Comparison of ENCODE assay signal across 12 cellular contexts in genomic region chr18:48826806-48827205, GRCh38.
DNase-seq lines count a peak whose midpoint lies in the region; ATAC-seq, FAIRE-seq and TF ChIP-seq lines count a peak whose summit lies in the region.
"Had no signal": no experiment of that assay in that cellular context is flagged by ENCODE, and none has a peak within 500 bp of the region (broad histone marks: within the 10 kb centered on the region; RNA-seq: fewer than 3 reads in every experiment).

No MANE protein-coding gene starts in this region.

- FAIRE-seq in H54 (lab: Jason Lieb, UNC) = no peak

- H3K4me3 Mint-ChIP-seq in activated CD8-positive, alpha-beta T cell treated with anti-CD3 and anti-CD28 coated beads, Interleukin-2, amount 10 ng/mL, durations not matched to agents 7 days and 5 days = no peak overlapping the region
- no peak overlapping the region for H3K4me3 Mint-ChIP-seq in activated CD8-positive, alpha-beta T cell treated with anti-CD3 and anti-CD28 coated beads for 36 hours
- H3K4me3 Mint-ChIP-seq in effector memory CD8-positive, alpha-beta T cell = peak overlapping the region in 1 of 2 donors; percentile 13
- H3K4me3 Mint-ChIP-seq in nephron (peak overlapping the region; percentile 43 to 82 (median 81)), type B pancreatic cell (peak overlapping the region; percentile 86)
- H3K4me3 Mint-ChIP-seq: activated T-cell treated with anti-CD3 and anti-CD28 coated beads, Interleukin-2, amount 50 U/mL, for 24 hours; IgD-negative memory B cell had no signal

- TF ChIP-seq POLR2A in H54 (IDR thresholded peaks at IDR 0.05; ENCODE audit: low read depth, low read length) = no peak

- POLR2A ChIA-PET in activated CD8-positive, alpha-beta T cell treated with anti-CD3 and anti-CD28 coated beads, Interleukin-2, amount 10 ng/mL, durations not matched to agents 7 days and 5 days (lab: Charles Lee) = no interaction called here
- POLR2A ChIA-PET in activated CD8-positive, alpha-beta T cell treated with anti-CD3 and anti-CD28 coated beads for 36 hours (lab: Charles Lee) = no interaction called here

- DNase-seq in activated CD8-positive, alpha-beta T cell treated with anti-CD3 and anti-CD28 coated beads, Interleukin-2, amount 10 ng/mL, durations not matched to agents 7 days and 5 days = peak; percentile 6
- no peak for DNase-seq in activated CD8-positive, alpha-beta T cell treated with anti-CD3 and anti-CD28 coated beads for 36 hours
- no peak for DNase-seq in effector memory CD8-positive, alpha-beta T cell
- DNase-seq in type B pancreatic cell (ENCODE audit: extremely low spot score, unreplicated experiment) = peak; percentile 50
- DNase-seq in DMS 273 treated with DMSO at 0.1 percent for 48 hours (lab: John Stamatoyannopoulos, UW) = no peak
- DNase-seq in H54 (ENCODE audit: insufficient read length, low spot score) = no peak
- no peak for DNase-seq in NCI-H2029 (lab: John Stamatoyannopoulos, UW)
- DNase-seq: DMS153, NCI-H526 had no signal

- H3K4me1 Mint-ChIP-seq in activated CD8-positive, alpha-beta T cell treated with anti-CD3 and anti-CD28 coated beads, Interleukin-2, amount 10 ng/mL, durations not matched to agents 7 days and 5 days (ENCODE audit: low read depth) = peaks cover 27% of the 10 kb centered on the region
- peaks cover 17% of the 10 kb centered on the region for H3K4me1 Mint-ChIP-seq in activated CD8-positive, alpha-beta T cell treated with anti-CD3 and anti-CD28 coated beads for 36 hours (ENCODE audit: low read depth)
- peaks cover 63 to 68% of the 10 kb centered on the region in 2 donors for H3K4me1 Mint-ChIP-seq in effector memory CD8-positive, alpha-beta T cell (ENCODE audit: low read depth in 2 of 2)
- H3K4me1 Mint-ChIP-seq in nephron = peaks cover 71% of the 10 kb centered on the region
- peaks cover 69% of the 10 kb centered on the region for H3K4me1 Mint-ChIP-seq in type B pancreatic cell (ENCODE audit: unreplicated experiment)

- ATAC-seq in activated CD8-positive, alpha-beta T cell treated with anti-CD3 and anti-CD28 coated beads, Interleukin-2, amount 10 ng/mL, durations not matched to agents 7 days and 5 days = no peak
- ATAC-seq in activated CD8-positive, alpha-beta T cell treated with anti-CD3 and anti-CD28 coated beads for 36 hours = no peak
- no peak for ATAC-seq in effector memory CD8-positive, alpha-beta T cell (replicated peaks)

- peaks cover 25% of the 10 kb centered on the region for H3K36me3 Mint-ChIP-seq in activated CD8-positive, alpha-beta T cell treated with anti-CD3 and anti-CD28 coated beads, Interleukin-2, amount 10 ng/mL, durations not matched to agents 7 days and 5 days (ENCODE audit: low read depth)
- H3K36me3 Mint-ChIP-seq in activated CD8-positive, alpha-beta T cell treated with anti-CD3 and anti-CD28 coated beads for 36 hours (ENCODE audit: low read depth) = no peaks in the 10 kb centered on the region
- H3K36me3 Mint-ChIP-seq in effector memory CD8-positive, alpha-beta T cell (ENCODE audit: insufficient read depth) = peaks cover 13% of the 10 kb centered on the region
- H3K36me3 Mint-ChIP-seq in nephron (ENCODE audit: low read depth) = peaks cover 32% of the 10 kb centered on the region
- peaks cover 21% of the 10 kb centered on the region for H3K36me3 Mint-ChIP-seq in type B pancreatic cell

- CTCF ChIA-PET in activated CD8-positive, alpha-beta T cell treated with anti-CD3 and anti-CD28 coated beads, Interleukin-2, amount 10 ng/mL, durations not matched to agents 7 days and 5 days (lab: Charles Lee) = interaction anchor here (1.1 kb wide), 1 partner anchor 12 kb away, joined by 3 read pairs; no protein-coding TSS in a partner anchor
- CTCF ChIA-PET in activated CD8-positive, alpha-beta T cell treated with anti-CD3 and anti-CD28 coated beads for 36 hours (lab: Charles Lee) = interaction anchor here (1.2 kb wide), 1 partner anchor 86 kb away, joined by 3 read pairs; no protein-coding TSS in a partner anchor

- no peaks in the 10 kb centered on the region for H3K9me3 Mint-ChIP-seq in activated CD8-positive, alpha-beta T cell treated with anti-CD3 and anti-CD28 coated beads, Interleukin-2, amount 10 ng/mL, durations not matched to agents 7 days and 5 days (ENCODE audit: insufficient read depth)
- no peaks in the 10 kb centered on the region for H3K9me3 Mint-ChIP-seq in activated CD8-positive, alpha-beta T cell treated with anti-CD3 and anti-CD28 coated beads for 36 hours
- H3K9me3 Mint-ChIP-seq in effector memory CD8-positive, alpha-beta T cell = no peaks in the 10 kb centered on the region
- H3K9me3 Mint-ChIP-seq in nephron (peaks cover 4% of the 10 kb centered on the region), type B pancreatic cell (peaks cover 15% of the 10 kb centered on the region)
- H3K9me3 Mint-ChIP-seq: activated T-cell treated with anti-CD3 and anti-CD28 coated beads, Interleukin-2, amount 50 U/mL, for 24 hours had no signal

- H3K27me3 Mint-ChIP-seq in activated CD8-positive, alpha-beta T cell treated with anti-CD3 and anti-CD28 coated beads, Interleukin-2, amount 10 ng/mL, durations not matched to agents 7 days and 5 days (ENCODE audit: low read depth) = no peaks in the 10 kb centered on the region
- H3K27me3 Mint-ChIP-seq in activated CD8-positive, alpha-beta T cell treated with anti-CD3 and anti-CD28 coated beads for 36 hours = no peaks in the 10 kb centered on the region
- H3K27me3 Mint-ChIP-seq in effector memory CD8-positive, alpha-beta T cell = no peaks in the 10 kb centered on the region
- no peaks in the 10 kb centered on the region for H3K27me3 Mint-ChIP-seq in nephron (ENCODE audit: low read depth)
- H3K27me3 Mint-ChIP-seq in type B pancreatic cell = no peaks in the 10 kb centered on the region
- H3K27me3 Mint-ChIP-seq: activated T-cell treated with anti-CD3 and anti-CD28 coated beads, Interleukin-2, amount 50 U/mL, for 24 hours had no signal

- intact Hi-C loops in activated CD8-positive, alpha-beta T cell treated with anti-CD3 and anti-CD28 coated beads for 36 hours (cut with micrococcal nuclease) = no loop called here

- no peak overlapping the region for H3K27ac Mint-ChIP-seq in activated CD8-positive, alpha-beta T cell treated with anti-CD3 and anti-CD28 coated beads, Interleukin-2, amount 10 ng/mL, durations not matched to agents 7 days and 5 days
- H3K27ac Mint-ChIP-seq in activated CD8-positive, alpha-beta T cell treated with anti-CD3 and anti-CD28 coated beads for 36 hours = no peak overlapping the region
- H3K27ac Mint-ChIP-seq in effector memory CD8-positive, alpha-beta T cell = peak overlapping the region; percentile 73 to 100
- H3K27ac Mint-ChIP-seq in nephron (peak overlapping the region; percentile 97 to 99 (median 98)), type B pancreatic cell (peak overlapping the region; percentile 92)
- H3K27ac Mint-ChIP-seq: activated T-cell treated with anti-CD3 and anti-CD28 coated beads, Interleukin-2, amount 50 U/mL, for 24 hours had no signal

- TF ChIP-seq CTCF in activated CD8-positive, alpha-beta T cell treated with anti-CD3 and anti-CD28 coated beads for 36 hours (IDR thresholded peaks at IDR 0.05) = no peak
- TF ChIP-seq CTCF in nephron (IDR thresholded peaks at IDR 0.05; ENCODE audit: unreplicated experiment in 3 of 3) = no peak
- no peak for TF ChIP-seq CTCF in type B pancreatic cell (conservative IDR thresholded peaks at IDR 0.05)

Comparison
In these comparisons a context has a peak if more than half of its experiments do, and no peak if none do; other contexts are left out.
1. DNase-seq: peak in activated CD8-positive, alpha-beta T cell treated with anti-CD3 and anti-CD28 coated beads, Interleukin-2, amount 10 ng/mL, durations not matched to agents 7 days and 5 days (single experiment) and type B pancreatic cell (single experiment); none in activated CD8-positive, alpha-beta T cell treated with anti-CD3 and anti-CD28 coated beads for 36 hours (single experiment), effector memory CD8-positive, alpha-beta T cell (0 of 3), DMS 273 treated with DMSO at 0.1 percent for 48 hours (single experiment), H54 (single experiment) and NCI-H2029 (single experiment).
2. H3K27ac Mint-ChIP-seq: peak in effector memory CD8-positive, alpha-beta T cell (2 of 2), nephron (3 of 3) and type B pancreatic cell (single experiment); none in activated CD8-positive, alpha-beta T cell treated with anti-CD3 and anti-CD28 coated beads, Interleukin-2, amount 10 ng/mL, durations not matched to agents 7 days and 5 days (single experiment) and activated CD8-positive, alpha-beta T cell treated with anti-CD3 and anti-CD28 coated beads for 36 hours (single experiment).
3. H3K4me3 Mint-ChIP-seq: peak in nephron (3 of 3) and type B pancreatic cell (single experiment); none in activated CD8-positive, alpha-beta T cell treated with anti-CD3 and anti-CD28 coated beads, Interleukin-2, amount 10 ng/mL, durations not matched to agents 7 days and 5 days (single experiment) and activated CD8-positive, alpha-beta T cell treated with anti-CD3 and anti-CD28 coated beads for 36 hours (single experiment).